2 cellular contexts compared by ENCODE assay signal in genomic region chr5:132300572-132301340, GRCh38.
TF ChIP-seq lines count a peak whose summit lies in the region.

No MANE protein-coding gene starts in this region.

TF ChIP-seq in SK-N-SH, 30 proteins besides CTCF, POLR2A, EP300 and RAD21:
- TF ChIP-seq FOXJ3 (CRISPR knock-in tag; IDR thresholded peaks at IDR 0.05) = peak; percentile 43; the same call in 1 of the 2 replicates
- no peak for TF ChIP-seq SIN3A (IDR thresholded peaks at IDR 0.05; ENCODE audit: borderline replicate concordance, low read depth, low read length)
TF ChIP-seq in SK-N-SH: peak in this region for 1.

TF ChIP-seq in SK-N-SH treated with all-trans-retinoic acid at 6 μM for 48 hours, 23 proteins besides CTCF, POLR2A, EP300 and RAD21:
- TF ChIP-seq TOX (CRISPR knock-in tag; IDR thresholded peaks at IDR 0.05; ENCODE audit: borderline replicate concordance) (no peak), ZNF8 (CRISPR knock-in tag; IDR thresholded peaks at IDR 0.05) (no peak), CSDC2 (CRISPR knock-in tag; IDR thresholded peaks at IDR 0.05) (no peak), ISL1 (CRISPR knock-in tag; IDR thresholded peaks at IDR 0.05) (no peak), ESRRG (CRISPR knock-in tag; IDR thresholded peaks at IDR 0.05) (no peak), ZNF565 (CRISPR knock-in tag; conservative IDR thresholded peaks at IDR 0.05; ENCODE audit: low read depth) (no peak), TCF4 (CRISPR knock-in tag; IDR thresholded peaks at IDR 0.05; ENCODE audit: borderline replicate concordance) (no peak), PATZ1 (CRISPR knock-in tag; IDR thresholded peaks at IDR 0.05; ENCODE audit: borderline replicate concordance) (no peak), PPARA (CRISPR knock-in tag; IDR thresholded peaks at IDR 0.05; ENCODE audit: borderline replicate concordance) (no peak), RARB (CRISPR knock-in tag; IDR thresholded peaks at IDR 0.05) (no peak), GLIS3 (CRISPR knock-in tag; IDR thresholded peaks at IDR 0.05) (no peak), ZNF70 (CRISPR knock-in tag; IDR thresholded peaks at IDR 0.05) (no peak), ZFP30 (CRISPR knock-in tag; IDR thresholded peaks at IDR 0.05) (no peak), BACH2 (CRISPR knock-in tag; IDR thresholded peaks at IDR 0.05; ENCODE audit: borderline replicate concordance) (no peak), ZC3H10 (CRISPR knock-in tag; IDR thresholded peaks at IDR 0.05) (no peak), TSHZ2 (CRISPR knock-in tag; IDR thresholded peaks at IDR 0.05) (no peak), SNAI2 (CRISPR knock-in tag; IDR thresholded peaks at IDR 0.05) (no peak), ARNTL (CRISPR knock-in tag; IDR thresholded peaks at IDR 0.05; ENCODE audit: borderline replicate concordance, low read depth) (no peak)
- TF ChIP-seq, protein P1, sequence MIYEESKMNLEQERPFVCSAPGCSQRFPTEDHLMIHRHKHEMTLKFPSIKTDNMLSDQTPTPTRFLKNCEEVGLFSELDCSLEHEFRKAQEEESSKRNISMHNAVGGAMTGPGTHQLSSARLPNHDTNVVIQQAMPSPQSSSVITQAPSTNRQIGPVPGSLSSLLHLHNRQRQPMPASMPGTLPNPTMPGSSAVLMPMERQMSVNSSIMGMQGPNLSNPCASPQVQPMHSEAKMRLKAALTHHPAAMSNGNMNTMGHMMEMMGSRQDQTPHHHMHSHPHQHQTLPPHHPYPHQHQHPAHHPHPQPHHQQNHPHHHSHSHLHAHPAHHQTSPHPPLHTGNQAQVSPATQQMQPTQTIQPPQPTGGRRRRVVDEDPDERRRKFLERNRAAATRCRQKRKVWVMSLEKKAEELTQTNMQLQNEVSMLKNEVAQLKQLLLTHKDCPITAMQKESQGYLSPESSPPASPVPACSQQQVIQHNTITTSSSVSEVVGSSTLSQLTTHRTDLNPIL (CRISPR knock-in tag; IDR thresholded peaks at IDR 0.05; ENCODE audit: low read depth) = no peak
- TF ChIP-seq, protein P2, sequence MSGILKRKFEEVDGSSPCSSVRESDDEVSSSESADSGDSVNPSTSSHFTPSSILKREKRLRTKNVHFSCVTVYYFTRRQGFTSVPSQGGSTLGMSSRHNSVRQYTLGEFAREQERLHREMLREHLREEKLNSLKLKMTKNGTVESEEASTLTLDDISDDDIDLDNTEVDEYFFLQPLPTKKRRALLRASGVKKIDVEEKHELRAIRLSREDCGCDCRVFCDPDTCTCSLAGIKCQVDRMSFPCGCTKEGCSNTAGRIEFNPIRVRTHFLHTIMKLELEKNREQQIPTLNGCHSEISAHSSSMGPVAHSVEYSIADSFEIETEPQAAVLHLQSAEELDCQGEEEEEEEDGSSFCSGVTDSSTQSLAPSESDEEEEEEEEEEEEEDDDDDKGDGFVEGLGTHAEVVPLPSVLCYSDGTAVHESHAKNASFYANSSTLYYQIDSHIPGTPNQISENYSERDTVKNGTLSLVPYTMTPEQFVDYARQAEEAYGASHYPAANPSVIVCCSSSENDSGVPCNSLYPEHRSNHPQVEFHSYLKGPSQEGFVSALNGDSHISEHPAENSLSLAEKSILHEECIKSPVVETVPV (CRISPR knock-in tag; IDR thresholded peaks at IDR 0.05) = no peak
